9 cellular contexts compared by ENCODE assay signal in genomic region chr14:28926091-28926490, GRCh38.
"Had no signal": no experiment of that assay in that cellular context is flagged by ENCODE, and none has a peak within 500 bp of the region (broad histone marks: within the 10 kb centered on the region; RNA-seq: fewer than 3 reads in every experiment).

No MANE protein-coding gene starts in this region.

- DNase-seq: GM23248, GOT3, H9, HCEC 1CT, IMR-90, KG1 had no signal

- H3K4me3 Mint-ChIP-seq: H9 had no signal

- H3K9me3 Mint-ChIP-seq: H9 had no signal

- H3K27ac ChIP-seq: GM23248 had no signal

- H3K4me3 ChIP-seq: GM23248, K562 had no signal

- FAIRE-seq: H54, HTR-8/SVneo, K562 had no signal

- H3K27ac Mint-ChIP-seq: H9 had no signal

- ATAC-seq: K562 had no signal

- H3K9ac ChIP-seq: GM23248 had no signal

- H2AFZ ChIP-seq: GM23248 had no signal

- H3K4me1 Mint-ChIP-seq: H9 had no signal
